Comparison of ENCODE assay signal across 1 cellular context in genomic region chr14:94689985-94690400, GRCh38.
TF ChIP-seq lines count a peak whose summit lies in the region.

No MANE protein-coding gene starts in this region.

TF ChIP-seq in GM23338, 12 proteins besides CTCF, POLR2A, EP300 and RAD21 (continued from another document):
- TF ChIP-seq, protein P1, sequence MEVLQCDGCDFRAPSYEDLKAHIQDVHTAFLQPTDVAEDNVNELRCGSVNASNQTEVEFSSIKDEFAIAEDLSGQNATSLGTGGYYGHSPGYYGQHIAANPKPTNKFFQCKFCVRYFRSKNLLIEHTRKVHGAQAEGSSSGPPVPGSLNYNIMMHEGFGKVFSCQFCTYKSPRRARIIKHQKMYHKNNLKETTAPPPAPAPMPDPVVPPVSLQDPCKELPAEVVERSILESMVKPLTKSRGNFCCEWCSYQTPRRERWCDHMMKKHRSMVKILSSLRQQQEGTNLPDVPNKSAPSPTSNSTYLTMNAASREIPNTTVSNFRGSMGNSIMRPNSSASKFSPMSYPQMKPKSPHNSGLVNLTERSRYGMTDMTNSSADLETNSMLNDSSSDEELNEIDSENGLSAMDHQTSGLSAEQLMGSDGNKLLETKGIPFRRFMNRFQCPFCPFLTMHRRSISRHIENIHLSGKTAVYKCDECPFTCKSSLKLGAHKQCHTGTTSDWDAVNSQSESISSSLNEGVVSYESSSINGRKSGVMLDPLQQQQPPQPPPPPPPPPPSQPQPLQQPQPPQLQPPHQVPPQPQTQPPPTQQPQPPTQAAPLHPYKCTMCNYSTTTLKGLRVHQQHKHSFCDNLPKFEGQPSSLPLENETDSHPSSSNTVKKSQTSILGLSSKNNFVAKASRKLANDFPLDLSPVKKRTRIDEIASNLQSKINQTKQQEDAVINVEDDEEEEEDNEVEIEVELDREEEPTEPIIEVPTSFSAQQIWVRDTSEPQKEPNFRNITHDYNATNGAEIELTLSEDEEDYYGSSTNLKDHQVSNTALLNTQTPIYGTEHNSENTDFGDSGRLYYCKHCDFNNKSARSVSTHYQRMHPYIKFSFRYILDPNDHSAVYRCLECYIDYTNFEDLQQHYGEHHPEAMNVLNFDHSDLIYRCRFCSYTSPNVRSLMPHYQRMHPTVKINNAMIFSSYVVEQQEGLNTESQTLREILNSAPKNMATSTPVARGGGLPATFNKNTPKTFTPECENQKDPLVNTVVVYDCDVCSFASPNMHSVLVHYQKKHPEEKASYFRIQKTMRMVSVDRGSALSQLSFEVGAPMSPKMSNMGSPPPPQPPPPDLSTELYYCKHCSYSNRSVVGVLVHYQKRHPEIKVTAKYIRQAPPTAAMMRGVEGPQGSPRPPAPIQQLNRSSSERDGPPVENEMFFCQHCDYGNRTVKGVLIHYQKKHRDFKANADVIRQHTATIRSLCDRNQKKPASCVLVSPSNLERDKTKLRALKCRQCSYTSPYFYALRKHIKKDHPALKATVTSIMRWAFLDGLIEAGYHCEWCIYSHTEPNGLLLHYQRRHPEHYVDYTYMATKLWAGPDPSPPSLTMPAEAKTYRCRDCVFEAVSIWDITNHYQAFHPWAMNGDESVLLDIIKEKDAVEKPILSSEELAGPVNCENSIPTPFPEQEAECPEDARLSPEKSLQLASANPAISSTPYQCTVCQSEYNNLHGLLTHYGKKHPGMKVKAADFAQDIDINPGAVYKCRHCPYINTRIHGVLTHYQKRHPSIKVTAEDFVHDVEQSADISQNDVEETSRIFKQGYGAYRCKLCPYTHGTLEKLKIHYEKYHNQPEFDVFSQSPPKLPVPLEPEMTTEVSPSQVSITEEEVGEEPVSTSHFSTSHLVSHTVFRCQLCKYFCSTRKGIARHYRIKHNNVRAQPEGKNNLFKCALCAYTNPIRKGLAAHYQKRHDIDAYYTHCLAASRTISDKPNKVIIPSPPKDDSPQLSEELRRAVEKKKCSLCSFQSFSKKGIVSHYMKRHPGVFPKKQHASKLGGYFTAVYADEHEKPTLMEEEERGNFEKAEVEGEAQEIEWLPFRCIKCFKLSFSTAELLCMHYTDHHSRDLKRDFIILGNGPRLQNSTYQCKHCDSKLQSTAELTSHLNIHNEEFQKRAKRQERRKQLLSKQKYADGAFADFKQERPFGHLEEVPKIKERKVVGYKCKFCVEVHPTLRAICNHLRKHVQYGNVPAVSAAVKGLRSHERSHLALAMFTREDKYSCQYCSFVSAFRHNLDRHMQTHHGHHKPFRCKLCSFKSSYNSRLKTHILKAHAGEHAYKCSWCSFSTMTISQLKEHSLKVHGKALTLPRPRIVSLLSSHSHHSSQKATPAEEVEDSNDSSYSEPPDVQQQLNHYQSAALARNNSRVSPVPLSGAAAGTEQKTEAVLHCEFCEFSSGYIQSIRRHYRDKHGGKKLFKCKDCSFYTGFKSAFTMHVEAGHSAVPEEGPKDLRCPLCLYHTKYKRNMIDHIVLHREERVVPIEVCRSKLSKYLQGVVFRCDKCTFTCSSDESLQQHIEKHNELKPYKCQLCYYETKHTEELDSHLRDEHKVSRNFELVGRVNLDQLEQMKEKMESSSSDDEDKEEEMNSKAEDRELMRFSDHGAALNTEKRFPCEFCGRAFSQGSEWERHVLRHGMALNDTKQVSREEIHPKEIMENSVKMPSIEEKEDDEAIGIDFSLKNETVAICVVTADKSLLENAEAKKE (CRISPR knock-in tag; IDR thresholded peaks at IDR 0.05), result no peak
- TF ChIP-seq, protein P2, sequence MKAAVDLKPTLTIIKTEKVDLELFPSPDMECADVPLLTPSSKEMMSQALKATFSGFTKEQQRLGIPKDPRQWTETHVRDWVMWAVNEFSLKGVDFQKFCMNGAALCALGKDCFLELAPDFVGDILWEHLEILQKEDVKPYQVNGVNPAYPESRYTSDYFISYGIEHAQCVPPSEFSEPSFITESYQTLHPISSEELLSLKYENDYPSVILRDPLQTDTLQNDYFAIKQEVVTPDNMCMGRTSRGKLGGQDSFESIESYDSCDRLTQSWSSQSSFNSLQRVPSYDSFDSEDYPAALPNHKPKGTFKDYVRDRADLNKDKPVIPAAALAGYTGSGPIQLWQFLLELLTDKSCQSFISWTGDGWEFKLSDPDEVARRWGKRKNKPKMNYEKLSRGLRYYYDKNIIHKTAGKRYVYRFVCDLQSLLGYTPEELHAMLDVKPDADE (IDR thresholded peaks at IDR 0.05), result no peak
- TF ChIP-seq CREB1 (CRISPR knock-in tag; IDR thresholded peaks at IDR 0.05; ENCODE audit: low read depth), result no peak
- TF ChIP-seq REST (IDR thresholded peaks at IDR 0.05; ENCODE audit: unreplicated experiment), result no peak
